26 cellular contexts compared by ENCODE assay signal in genomic region chr4:81021526-81021944, GRCh38. TPM values are rescaled to one million over a fixed set of nuclear protein-coding genes. Genes with fewer than 3 reads are reported as not detected.
DNase-seq lines count a peak whose midpoint lies in the region; ATAC-seq and TF ChIP-seq lines count a peak whose summit lies in the region.
"Had no signal": no experiment of that assay in that cellular context is flagged by ENCODE, and none has a peak within 500 bp of the region (broad histone marks: within the 10 kb centered on the region; RNA-seq: fewer than 3 reads in every experiment).

No MANE protein-coding gene starts in this region.

- H3K27ac ChIP-seq in SK-N-SH (ENCODE audit: low read depth in 2 of 2, low read length in 1 of 2) (no peak overlapping the region), upper lobe of right lung (no peak overlapping the region)
- H3K27ac ChIP-seq: body of pancreas, parathyroid adenoma, sigmoid colon, vagina had no signal

- H3K9ac ChIP-seq in SK-N-SH = no peak overlapping the region
- H3K9ac ChIP-seq: parathyroid adenoma had no signal

- H3K9me3 Mint-ChIP-seq in progenitor cell of endocrine pancreas (ENCODE audit: low read depth) (peaks cover 5% of the 10 kb centered on the region), mesothelial cell of epicardium (no peaks in the 10 kb centered on the region)
- H3K9me3 Mint-ChIP-seq: activated naive CD8-positive, alpha-beta T cell treated with anti-CD3 and anti-CD28 coated beads, Interleukin-2, amount 50 U/mL, for 24 hours; IgD-negative memory B cell; nephron had no signal

- no peaks in the 10 kb centered on the region for H3F3A ChIP-seq in SK-N-SH (replicated peaks; ENCODE audit: insufficient read depth)

- TF ChIP-seq CTCF in SK-N-SH (IDR thresholded peaks at IDR 0.05) = no peak
- TF ChIP-seq CTCF in upper lobe of right lung (IDR thresholded peaks at IDR 0.05) = no peak
- TF ChIP-seq CTCF in progenitor cell of endocrine pancreas (IDR thresholded peaks at IDR 0.05; ENCODE audit: unreplicated experiment) = no peak
- TF ChIP-seq CTCF in mesothelial cell of epicardium (IDR thresholded peaks at IDR 0.05; ENCODE audit: unreplicated experiment) = no peak

- WGBS in SK-N-SH (ENCODE audit: low lambda C conversion rate) = 2% methylated on average over 5 of the region's 5 CpGs

- no peaks in the 10 kb centered on the region for H4K20me1 ChIP-seq in SK-N-SH (ENCODE audit: insufficient read depth)

- H3K4me3 Mint-ChIP-seq in progenitor cell of endocrine pancreas (ENCODE audit: low read depth) (no peak overlapping the region), mesothelial cell of epicardium (no peak overlapping the region)
- H3K4me3 Mint-ChIP-seq: activated naive CD8-positive, alpha-beta T cell treated with anti-CD3 and anti-CD28 coated beads, Interleukin-2, amount 50 U/mL, for 24 hours; endodermal cell; IgD-negative memory B cell; nephron; WTC11 had no signal

- H3K27ac Mint-ChIP-seq in progenitor cell of endocrine pancreas (no peak overlapping the region), mesothelial cell of epicardium (no peak overlapping the region)
- H3K27ac Mint-ChIP-seq: activated naive CD8-positive, alpha-beta T cell treated with anti-CD3 and anti-CD28 coated beads, Interleukin-2, amount 50 U/mL, for 24 hours; endodermal cell; IgD-negative memory B cell; nephron; WTC11 had no signal

- POLR2A ChIA-PET in SK-N-SH (lab: Yijun Ruan, JAX) = no interaction called here

- no peak overlapping the region for H2AFZ ChIP-seq in SK-N-SH (ENCODE audit: low read depth)
- H2AFZ ChIP-seq: parathyroid adenoma had no signal

- DNase-seq in SK-N-SH = no peak
- peak; percentile 50 for DNase-seq in NCI-H510A treated with DMSO at 0.1 percent for 48 hours (lab: John Stamatoyannopoulos, UW)
- DNase-seq in left colon = peak; percentile 60 to 71
- no peak for DNase-seq in upper lobe of right lung
- DNase-seq in progenitor cell of endocrine pancreas (ENCODE audit: low spot score, unreplicated experiment) = no peak
- DNase-seq in hypothalamus (lab: John Stamatoyannopoulos, UW) = no peak
- DNase-seq in mesothelial cell of epicardium (ENCODE audit: low spot score in 2 of 2, unreplicated experiment in 2 of 2) = no peak
- DNase-seq: activated CD4-positive, alpha-beta T cell treated with anti-CD3 and anti-CD28 coated beads, Interleukin-2, amount 50 U/mL, for 48 hours; activated gamma-delta T cell; activated naive CD8-positive, alpha-beta T cell treated with anti-CD3 and anti-CD28 coated beads, Interleukin-2, amount 50 U/mL, for 24 hours; endodermal cell; kidney glomerular epithelial cell; NCI-H187; NCI-H446; sigmoid colon; T-helper 9 cell had no signal

- intact Hi-C loops in left colon (cut with DNase I, micrococcal nuclease) = no loop called here
- intact Hi-C loops in upper lobe of right lung (cut with DNase I) = no loop called here

- H3K36me3 ChIP-seq in SK-N-SH (replicated peaks in 1 of 2; ENCODE audit: control insufficient read depth in 1 of 2, insufficient read depth in 2 of 2, low read length in 1 of 2) (no peaks in the 10 kb centered on the region), upper lobe of right lung (no peaks in the 10 kb centered on the region)
- H3K36me3 ChIP-seq: sigmoid colon, vagina had no signal

- peaks cover 39% of the 10 kb centered on the region for H3K27me3 Mint-ChIP-seq in progenitor cell of endocrine pancreas
- H3K27me3 Mint-ChIP-seq in mesothelial cell of epicardium (ENCODE audit: low read depth) = peaks cover 59% of the 10 kb centered on the region

- CTCF ChIA-PET in SK-N-SH (lab: Yijun Ruan, JAX) = interaction anchor here (1.0 to 2.5 kb wide), 5 partner anchors 18 to 659 kb away, joined by 3 to 10 read pairs (median 5); no protein-coding TSS in a partner anchor

- H3K79me2 ChIP-seq in SK-N-SH (ENCODE audit: insufficient read depth) = no peaks in the 10 kb centered on the region
- H3K79me2 ChIP-seq: parathyroid adenoma had no signal

- no peak for TF ChIP-seq RAD21 in SK-N-SH (IDR thresholded peaks at IDR 0.05; ENCODE audit: low read length)

- H3K4me1 Mint-ChIP-seq in progenitor cell of endocrine pancreas (ENCODE audit: low read depth) (peaks cover 1% of the 10 kb centered on the region), mesothelial cell of epicardium (peaks cover 17% of the 10 kb centered on the region)
- H3K4me1 Mint-ChIP-seq: activated naive CD8-positive, alpha-beta T cell treated with anti-CD3 and anti-CD28 coated beads, Interleukin-2, amount 50 U/mL, for 24 hours; endodermal cell; IgD-negative memory B cell; nephron had no signal

- TF ChIP-seq EP300 in SK-N-SH (IDR thresholded peaks at IDR 0.05; ENCODE audit: borderline replicate concordance in 1 of 2, low read depth in 1 of 2, low read length in 1 of 2) = no peak

- H3K4me2 ChIP-seq in SK-N-SH = no peak overlapping the region

- H3K4me3 ChIP-seq in SK-N-SH (ENCODE audit: low read depth in 2 of 2, low read length in 1 of 2) = no peak overlapping the region
- no peak overlapping the region for H3K4me3 ChIP-seq in upper lobe of right lung
- H3K4me3 ChIP-seq: body of pancreas, sigmoid colon, vagina had no signal

- ATAC-seq in SK-N-SH treated with all-trans-retinoic acid at 6 μM for 48 hours (peak; percentile 94), left colon (peak; percentile 81), upper lobe of right lung (peak; percentile 66)
- ATAC-seq: activated naive CD8-positive, alpha-beta T cell treated with anti-CD3 and anti-CD28 coated beads, Interleukin-2, amount 50 U/mL, for 24 hours; body of pancreas; WTC11 had no signal

- H3K36me3 Mint-ChIP-seq in progenitor cell of endocrine pancreas (ENCODE audit: insufficient read depth) = peaks cover 2% of the 10 kb centered on the region
- no peaks in the 10 kb centered on the region for H3K36me3 Mint-ChIP-seq in mesothelial cell of epicardium
- H3K36me3 Mint-ChIP-seq: IgD-negative memory B cell had no signal

- no peaks in the 10 kb centered on the region for H3K9me3 ChIP-seq in SK-N-SH
- H3K9me3 ChIP-seq in upper lobe of right lung = no peaks in the 10 kb centered on the region
- H3K9me3 ChIP-seq: body of pancreas, sigmoid colon, vagina had no signal

- H3K9me2 ChIP-seq in SK-N-SH = no peaks in the 10 kb centered on the region

- peaks cover 18% of the 10 kb centered on the region for H3K27me3 ChIP-seq in SK-N-SH (ENCODE audit: insufficient read depth)
- H3K27me3 ChIP-seq in upper lobe of right lung = no peaks in the 10 kb centered on the region
- H3K27me3 ChIP-seq: sigmoid colon, vagina had no signal

- H3K4me1 ChIP-seq in SK-N-SH (ENCODE audit: control insufficient read depth in 1 of 2, insufficient read depth in 2 of 2, low read depth in 1 of 2, low read length in 1 of 2) (no peaks in the 10 kb centered on the region; a peak in 2 of 4 replicates), upper lobe of right lung (peaks cover 4% of the 10 kb centered on the region)
- H3K4me1 ChIP-seq: parathyroid adenoma, vagina had no signal

TF ChIP-seq in SK-N-SH treated with all-trans-retinoic acid at 6 μM for 48 hours, 23 proteins besides CTCF, POLR2A, EP300 and RAD21 (continues in another document):
- TF ChIP-seq ZNF70 (CRISPR knock-in tag; IDR thresholded peaks at IDR 0.05) = no peak
- no peak for TF ChIP-seq SNAI2 (CRISPR knock-in tag; IDR thresholded peaks at IDR 0.05)
- no peak for TF ChIP-seq ESRRG (CRISPR knock-in tag; IDR thresholded peaks at IDR 0.05)
- no peak for TF ChIP-seq POU6F1 (CRISPR knock-in tag; IDR thresholded peaks at IDR 0.05; ENCODE audit: borderline replicate concordance, low read depth)

TF ChIP-seq in SK-N-SH, 30 proteins besides CTCF, POLR2A, EP300 and RAD21:
- TF ChIP-seq RFX5 (IDR thresholded peaks at IDR 0.05; ENCODE audit: low read length) = no peak
- TF ChIP-seq FOSL2 (IDR thresholded peaks at IDR 0.05; ENCODE audit: borderline replicate concordance, low read depth) = no peak
- no peak for TF ChIP-seq FOXM1 (IDR thresholded peaks at IDR 0.05; ENCODE audit: low read depth)
- TF ChIP-seq MEF2A (IDR thresholded peaks at IDR 0.05; ENCODE audit: borderline replicate concordance, low read depth) = no peak
- TF ChIP-seq GABPA (IDR thresholded peaks at IDR 0.05; ENCODE audit: low read depth) = no peak
- no peak for TF ChIP-seq ELF1 (IDR thresholded peaks at IDR 0.05)
- TF ChIP-seq NFIC (IDR thresholded peaks at IDR 0.05; ENCODE audit: borderline replicate concordance) = no peak
- TF ChIP-seq MAX (IDR thresholded peaks at IDR 0.05; ENCODE audit: low read depth) = no peak
- no peak for TF ChIP-seq USF1 (IDR thresholded peaks at IDR 0.05; ENCODE audit: borderline replicate concordance, low read depth)

RNA-seq across cellular contexts. Expression of gene BMP3, which starts 9.0 kb away (rescaled TPM):
- 0.12 and 0.13 TPM in 2 replicates for polyA plus RNA-seq in SK-N-SH (2012; rRNA removed)
- 0.04 and 0.08 TPM in 2 replicates for polyA plus RNA-seq in SK-N-SH (2012; cell fraction: cytosol; rRNA removed)
- 0.29 and 0.74 TPM in 2 replicates for polyA plus RNA-seq in SK-N-SH (2012; cell fraction: nucleus; rRNA removed)
- total RNA-seq in left colon (10 to 100 TPM; 27.0 to 48.7 TPM), upper lobe of right lung (15.5 TPM), progenitor cell of endocrine pancreas (4.9 and 10.9 TPM in 2 replicates), mesothelial cell of epicardium (0.07 TPM in 2 of 3 replicates, not detected in the other)
- total RNA-seq: H4, MCF 10A, mesenteric fat pad had no signal

Comparison
In these comparisons a context has a peak if more than half of its experiments do, and no peak if none do; other contexts are left out.
1. DNase-seq: peak in NCI-H510A treated with DMSO at 0.1 percent for 48 hours (single experiment) and left colon (2 of 2); none in SK-N-SH (single experiment), upper lobe of right lung (single experiment), progenitor cell of endocrine pancreas (single experiment), hypothalamus (0 of 51) and mesothelial cell of epicardium (0 of 2).
2. Peak in every context shown above with its lines, with median percentiles within 50 percentile points of each other: ATAC-seq.